9 cellular contexts compared by ENCODE assay signal in genomic region chr21:45406801-45407628, GRCh38. TPM values are rescaled to one million over a fixed set of nuclear protein-coding genes. Genes with fewer than 3 reads are reported as not detected.
A peak's percentile ranks its signal among the peaks of the same experiment; 100 is the strongest.
DNase-seq lines count a peak whose midpoint lies in the region; ATAC-seq and TF ChIP-seq lines count a peak whose summit lies in the region.
"Had no signal": no experiment of that assay in that cellular context is flagged by ENCODE, and none has a peak within 500 bp of the region (broad histone marks: within the 10 kb centered on the region; RNA-seq: fewer than 3 reads in every experiment).

No MANE protein-coding gene starts in this region.

- H3K27me3 ChIP-seq in A673 (replicated peaks; ENCODE audit: insufficient read depth, low read depth, low read length, poor library complexity), result peaks cover 6% of the 10 kb centered on the region

- no peaks in the 10 kb centered on the region for H3K36me3 ChIP-seq in A673 (ENCODE audit: insufficient read depth, low read length, poor library complexity, severe bottlenecking)

- H3K36me3 Mint-ChIP-seq in IgD-negative memory B cell (peaks cover under 1% of the 10 kb centered on the region), naive B cell (peaks cover 0 to 13% of the 10 kb centered on the region in 2 donors)

- no peak overlapping the region for H3K27ac Mint-ChIP-seq in IgD-negative memory B cell
- H3K27ac Mint-ChIP-seq in naive B cell, result peak overlapping the region in 2 of 6 donors; percentile 33 to 63

- no TSS peak for BruUV-seq in A673 (replicated peaks; lab: Mats Ljungman, UMichigan)

- DNase-seq in A673 (ENCODE audit: low spot score), result peak; percentile 26
- no peak for DNase-seq in epithelial cell of proximal tubule (ENCODE audit: low read depth)
- no peak for DNase-seq in naive B cell
- DNase-seq in NCI-H1930 (lab: John Stamatoyannopoulos, UW), result no peak
- DNase-seq: NCI-H2081 had no signal

- intact Hi-C loops in A673 (cut with micrococcal nuclease; ENCODE audit: unreplicated experiment), result no loop called here

- no peaks in the 10 kb centered on the region for H3K9me3 ChIP-seq in A673 (ENCODE audit: low read depth, low read length, poor library complexity, severe bottlenecking)

- H3K4me1 Mint-ChIP-seq in IgD-negative memory B cell (peaks cover 0 to 6% (median 5%) of the 10 kb centered on the region in 3 donors), naive B cell (peaks cover 16 to 18% (median 18%) of the 10 kb centered on the region in 3 donors)

- H3K27me3 Mint-ChIP-seq in IgD-negative memory B cell, result peaks cover 46% of the 10 kb centered on the region
- H3K27me3 Mint-ChIP-seq in naive B cell, result peaks cover 46 to 81% (median 57%) of the 10 kb centered on the region in 3 donors

- H3K27ac ChIP-seq in A673 (ENCODE audit: low read depth, low read length, poor library complexity, severe bottlenecking), result no peak overlapping the region

- H3K4me3 ChIP-seq in A673 (ENCODE audit: low read depth, low read length, poor library complexity, severe bottlenecking), result no peak overlapping the region
- H3K4me3 ChIP-seq in epithelial cell of proximal tubule (ENCODE audit: low read depth, low read length), result peak overlapping the region; percentile 75

- H3K9me3 Mint-ChIP-seq in IgD-negative memory B cell, result peaks cover 0 to 7% (median 0%) of the 10 kb centered on the region in 3 donors
- peaks cover 0 to 4% (median 1%) of the 10 kb centered on the region in 7 donors for H3K9me3 Mint-ChIP-seq in naive B cell

- H3K4me3 Mint-ChIP-seq in IgD-negative memory B cell (peak overlapping the region; percentile 11 to 58 (median 36)), naive B cell (peak overlapping the region in 6 of 8 donors; percentile 32 to 84 (median 55))

- TF ChIP-seq CTCF in A673 (conservative IDR thresholded peaks at IDR 0.05; ENCODE audit: low read depth, low read length) (0 out of 2 replicates have a peak, but pooled peaks have one; percentile 23), epithelial cell of proximal tubule (conservative IDR thresholded peaks at IDR 0.05; ENCODE audit: low read depth, low read length) (peak; percentile 5)

- CTCF ChIA-PET in A673 (lab: Charles Lee), result no interaction called here

- ATAC-seq in naive B cell (ENCODE audit: low read depth in 2 of 2) (no peak), GM21619 (IDR thresholded peaks at IDR 0.05; ENCODE audit: unreplicated experiment) (no peak), esophagus mucosa (no peak), HG02852 (IDR thresholded peaks at IDR 0.05; ENCODE audit: unreplicated experiment) (no peak)

- peaks cover 5% of the 10 kb centered on the region for H3K4me1 ChIP-seq in A673 (ENCODE audit: insufficient read depth, low read length, poor library complexity, severe bottlenecking)

- POLR2A ChIA-PET in A673 (lab: Charles Lee; ENCODE audit: low non-redundant PET), result no interaction called here

RNA-seq across cellular contexts. Expression of gene COL18A1, which starts 2.0 kb away (rescaled TPM):
- 3.3 and 5.0 TPM in 2 replicates for total RNA-seq in A673 (2021)
- polyA plus RNA-seq in IgD-negative memory B cell, result 4.0 TPM
- 346 and 535 TPM in 2 replicates for total RNA-seq in epithelial cell of proximal tubule
- under 1 TPM; 0.13 to 0.49 (median 0.21) TPM for polyA plus RNA-seq in naive B cell (ENCODE audit: low read depth in 6 of 6)
- 26.7 TPM for total RNA-seq in esophagus mucosa

Comparison
In these comparisons a context has a peak if more than half of its experiments do, and no peak if none do; other contexts are left out.
1. RNA of gene COL18A1, which starts 2.0 kb away (total RNA-seq): 346 to 535 TPM in epithelial cell of proximal tubule; 26.7 TPM in esophagus mucosa (single experiment) and 3.3 to 5.0 TPM in A673; every median in the first group is over 10 times any median in the second.